Comparison of ENCODE assay signal across 19 cellular contexts in the genomic region with DNA sequence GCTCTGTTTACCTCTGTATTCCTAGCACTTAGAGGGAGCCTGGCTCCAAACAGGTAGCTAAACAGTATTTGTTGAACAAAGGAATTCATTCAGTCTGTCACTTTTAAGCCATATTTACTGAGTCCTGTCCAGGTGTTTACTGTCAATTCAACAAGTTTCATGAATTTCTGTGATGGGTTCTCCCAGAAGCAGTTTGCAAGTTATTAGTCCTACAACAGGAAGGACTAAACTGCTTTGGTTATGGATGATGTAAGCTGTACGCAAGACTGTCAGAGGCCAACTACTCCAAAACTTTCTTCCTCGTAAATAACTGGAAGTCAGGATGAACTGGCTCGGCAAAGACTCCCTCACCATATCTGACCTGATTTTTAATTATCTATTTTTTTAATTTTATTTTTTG. TPM values are rescaled to one million over a fixed set of nuclear protein-coding genes. Genes with fewer than 3 reads are reported as not detected.
A peak's percentile ranks its signal among the peaks of the same experiment; 100 is the strongest.
DNase-seq lines count a peak whose midpoint lies in the region; ATAC-seq and TF ChIP-seq lines count a peak whose summit lies in the region.
"Had no signal": no experiment of that assay in that cellular context is flagged by ENCODE, and none has a peak within 500 bp of the region (broad histone marks: within the 10 kb centered on the region; RNA-seq: fewer than 3 reads in every experiment).

No MANE protein-coding gene starts in this region.

- H3K9me3 Mint-ChIP-seq in activated naive CD8-positive, alpha-beta T cell treated with anti-CD3 and anti-CD28 coated beads, Interleukin-2, amount 10 ng/mL, durations not matched to agents 7 days and 5 days = no peaks in the 10 kb centered on the region
- H3K9me3 Mint-ChIP-seq in activated naive CD8-positive, alpha-beta T cell treated with anti-CD3 and anti-CD28 coated beads, Interleukin-2, amount 50 U/mL, for 24 hours = no peaks in the 10 kb centered on the region
- H3K9me3 Mint-ChIP-seq in activated T-helper 17 cell treated with anti-CD3 and anti-CD28 coated beads, Interleukin-2, amount 50 U/mL, for 72 hours = no peaks in the 10 kb centered on the region
- H3K9me3 Mint-ChIP-seq in progenitor cell of endocrine pancreas (ENCODE audit: low read depth) = no peaks in the 10 kb centered on the region
- H3K9me3 Mint-ChIP-seq: endodermal cell had no signal

- peaks cover 11% of the 10 kb centered on the region for H3K36me3 Mint-ChIP-seq in activated naive CD8-positive, alpha-beta T cell treated with anti-CD3 and anti-CD28 coated beads, Interleukin-2, amount 10 ng/mL, durations not matched to agents 7 days and 5 days
- peaks cover 2% of the 10 kb centered on the region for H3K36me3 Mint-ChIP-seq in activated naive CD8-positive, alpha-beta T cell treated with anti-CD3 and anti-CD28 coated beads, Interleukin-2, amount 50 U/mL, for 24 hours (ENCODE audit: low read depth)
- H3K36me3 Mint-ChIP-seq in activated T-helper 17 cell treated with anti-CD3 and anti-CD28 coated beads, Interleukin-2, amount 50 U/mL, for 72 hours (ENCODE audit: low read depth) = peaks cover 6% of the 10 kb centered on the region
- H3K36me3 Mint-ChIP-seq in progenitor cell of endocrine pancreas (ENCODE audit: insufficient read depth) = no peaks in the 10 kb centered on the region

- no peak overlapping the region for H3K4me3 Mint-ChIP-seq in activated naive CD8-positive, alpha-beta T cell treated with anti-CD3 and anti-CD28 coated beads, Interleukin-2, amount 10 ng/mL, durations not matched to agents 7 days and 5 days
- no peak overlapping the region for H3K4me3 Mint-ChIP-seq in activated naive CD8-positive, alpha-beta T cell treated with anti-CD3 and anti-CD28 coated beads, Interleukin-2, amount 50 U/mL, for 24 hours
- no peak overlapping the region for H3K4me3 Mint-ChIP-seq in activated T-helper 17 cell treated with anti-CD3 and anti-CD28 coated beads, Interleukin-2, amount 50 U/mL, for 72 hours
- H3K4me3 Mint-ChIP-seq in progenitor cell of endocrine pancreas (ENCODE audit: low read depth) = no peak overlapping the region
- H3K4me3 Mint-ChIP-seq: CD14-positive monocyte, endodermal cell had no signal

- intact Hi-C loops in mucosa of descending colon (cut with DNase I, micrococcal nuclease) = no loop called here

- H3K4me1 Mint-ChIP-seq in activated naive CD8-positive, alpha-beta T cell treated with anti-CD3 and anti-CD28 coated beads, Interleukin-2, amount 10 ng/mL, durations not matched to agents 7 days and 5 days = peaks cover 35% of the 10 kb centered on the region
- peaks cover 27% of the 10 kb centered on the region for H3K4me1 Mint-ChIP-seq in activated naive CD8-positive, alpha-beta T cell treated with anti-CD3 and anti-CD28 coated beads, Interleukin-2, amount 50 U/mL, for 24 hours
- H3K4me1 Mint-ChIP-seq in activated T-helper 17 cell treated with anti-CD3 and anti-CD28 coated beads, Interleukin-2, amount 50 U/mL, for 72 hours = peaks cover 35% of the 10 kb centered on the region
- peaks cover 4% of the 10 kb centered on the region for H3K4me1 Mint-ChIP-seq in progenitor cell of endocrine pancreas (ENCODE audit: low read depth)

- ATAC-seq in activated naive CD8-positive, alpha-beta T cell treated with anti-CD3 and anti-CD28 coated beads, Interleukin-2, amount 10 ng/mL, durations not matched to agents 7 days and 5 days (ENCODE audit: low read depth) = no peak
- ATAC-seq in activated naive CD8-positive, alpha-beta T cell treated with anti-CD3 and anti-CD28 coated beads, Interleukin-2, amount 50 U/mL, for 24 hours = no peak
- no peak for ATAC-seq in activated T-helper 17 cell treated with anti-CD3 and anti-CD28 coated beads, Interleukin-2, amount 50 U/mL, for 72 hours (replicated peaks)
- ATAC-seq in HG02938 (IDR thresholded peaks at IDR 0.05; ENCODE audit: unreplicated experiment) = no peak
- ATAC-seq in mucosa of descending colon = no peak
- ATAC-seq in HG02571 (IDR thresholded peaks at IDR 0.05; ENCODE audit: unreplicated experiment) = no peak

- no peak for DNase-seq in activated naive CD8-positive, alpha-beta T cell treated with anti-CD3 and anti-CD28 coated beads, Interleukin-2, amount 10 ng/mL, durations not matched to agents 7 days and 5 days
- no peak for DNase-seq in activated naive CD8-positive, alpha-beta T cell treated with anti-CD3 and anti-CD28 coated beads, Interleukin-2, amount 50 U/mL, for 24 hours
- DNase-seq in LNCaP clone FGC (ENCODE audit: low read depth) (peak; percentile 62), progenitor cell of endocrine pancreas (ENCODE audit: low spot score, unreplicated experiment) (no peak), mucosa of descending colon (no peak)
- DNase-seq: activated naive CD4-positive, alpha-beta T cell treated with anti-CD3 and anti-CD28 coated beads, Interleukin-2, amount 50 U/mL, for 16 hours; aorta; cortex of kidney; endodermal cell; esophagus squamous epithelium; kidney; MG63; NCI-H1436 treated with DMSO at 0.1 percent for 48 hours; NCI-H510A treated with DMSO at 0.1 percent for 48 hours; substantia nigra had no signal

- POLR2A ChIA-PET in activated naive CD8-positive, alpha-beta T cell treated with anti-CD3 and anti-CD28 coated beads, Interleukin-2, amount 10 ng/mL, durations not matched to agents 7 days and 5 days (lab: Charles Lee) = no interaction called here

- peak overlapping the region; percentile 2 for H3K27ac Mint-ChIP-seq in activated naive CD8-positive, alpha-beta T cell treated with anti-CD3 and anti-CD28 coated beads, Interleukin-2, amount 10 ng/mL, durations not matched to agents 7 days and 5 days
- no peak overlapping the region for H3K27ac Mint-ChIP-seq in activated naive CD8-positive, alpha-beta T cell treated with anti-CD3 and anti-CD28 coated beads, Interleukin-2, amount 50 U/mL, for 24 hours
- peak overlapping the region; percentile 62 for H3K27ac Mint-ChIP-seq in activated T-helper 17 cell treated with anti-CD3 and anti-CD28 coated beads, Interleukin-2, amount 50 U/mL, for 72 hours
- H3K27ac Mint-ChIP-seq in progenitor cell of endocrine pancreas = peak overlapping the region; percentile 11
- H3K27ac Mint-ChIP-seq: endodermal cell had no signal

- H3K4me3 ChIP-seq in LNCaP clone FGC (ENCODE audit: low read depth, low read length) = no peak overlapping the region
- no peak overlapping the region for H3K4me3 ChIP-seq in mucosa of descending colon
- H3K4me3 ChIP-seq: esophagus squamous epithelium, MG63 had no signal

- peaks cover 8% of the 10 kb centered on the region for H3K4me1 ChIP-seq in mucosa of descending colon (ENCODE audit: low read depth)

- no peak for TF ChIP-seq CTCF in LNCaP clone FGC (IDR thresholded peaks at IDR 0.05; ENCODE audit: control insufficient read depth, extremely low read depth, insufficient read depth)
- TF ChIP-seq CTCF in progenitor cell of endocrine pancreas (IDR thresholded peaks at IDR 0.05; ENCODE audit: unreplicated experiment) = no peak
- TF ChIP-seq CTCF in mucosa of descending colon (IDR thresholded peaks at IDR 0.05) = no peak

- H3K9me3 ChIP-seq in mucosa of descending colon = no peaks in the 10 kb centered on the region
- H3K9me3 ChIP-seq: esophagus squamous epithelium, MG63 had no signal

- no peaks in the 10 kb centered on the region for H3K36me3 ChIP-seq in mucosa of descending colon (ENCODE audit: low read depth)
- H3K36me3 ChIP-seq: esophagus squamous epithelium, MG63 had no signal

- no peaks in the 10 kb centered on the region for H3K27me3 Mint-ChIP-seq in activated naive CD8-positive, alpha-beta T cell treated with anti-CD3 and anti-CD28 coated beads, Interleukin-2, amount 10 ng/mL, durations not matched to agents 7 days and 5 days
- H3K27me3 Mint-ChIP-seq in activated naive CD8-positive, alpha-beta T cell treated with anti-CD3 and anti-CD28 coated beads, Interleukin-2, amount 50 U/mL, for 24 hours = no peaks in the 10 kb centered on the region
- H3K27me3 Mint-ChIP-seq in activated T-helper 17 cell treated with anti-CD3 and anti-CD28 coated beads, Interleukin-2, amount 50 U/mL, for 72 hours = no peaks in the 10 kb centered on the region
- no peaks in the 10 kb centered on the region for H3K27me3 Mint-ChIP-seq in progenitor cell of endocrine pancreas

RNA-seq across cellular contexts. Expression of a gene that starts 25.1 kb away (rescaled TPM):
- 10 to 100 TPM; 38.5 to 39.1 TPM for total RNA-seq in activated naive CD8-positive, alpha-beta T cell treated with anti-CD3 and anti-CD28 coated beads, Interleukin-2, amount 10 ng/mL, durations not matched to agents 7 days and 5 days
- total RNA-seq in activated T-helper 17 cell treated with anti-CD3 and anti-CD28 coated beads, Interleukin-2, amount 50 U/mL, for 72 hours = 10 to 100 TPM; 13.6 to 39.0 TPM
- total RNA-seq in progenitor cell of endocrine pancreas = 17.4 and 18.4 TPM in 2 replicates
- 10 to 100 TPM in 2 of 3 donors, 1 to 10 TPM in 1; 9.3 to 14.8 (median 11.1) TPM for total RNA-seq in mucosa of descending colon

RNA-seq across cellular contexts. Expression of a gene that starts 37.4 kb away (rescaled TPM):
- total RNA-seq in activated naive CD8-positive, alpha-beta T cell treated with anti-CD3 and anti-CD28 coated beads, Interleukin-2, amount 10 ng/mL, durations not matched to agents 7 days and 5 days = 1 to 10 TPM; 1.3 to 1.9 TPM
- total RNA-seq in activated T-helper 17 cell treated with anti-CD3 and anti-CD28 coated beads, Interleukin-2, amount 50 U/mL, for 72 hours = 1 to 10 TPM in 1 of 2 donors, not detected in 1; 2.8 TPM
- total RNA-seq in progenitor cell of endocrine pancreas = not detected in 2 replicates
- total RNA-seq in mucosa of descending colon = 1 to 10 TPM; 1.9 to 5.3 (median 4.0) TPM

RNA-seq across cellular contexts. Expression of a gene that starts 41.8 kb away (rescaled TPM):
- 10 to 100 TPM; 29.2 to 30.7 TPM for total RNA-seq in activated naive CD8-positive, alpha-beta T cell treated with anti-CD3 and anti-CD28 coated beads, Interleukin-2, amount 10 ng/mL, durations not matched to agents 7 days and 5 days
- total RNA-seq in activated T-helper 17 cell treated with anti-CD3 and anti-CD28 coated beads, Interleukin-2, amount 50 U/mL, for 72 hours = 10 to 100 TPM in 1 of 2 donors, 1 to 10 TPM in 1; 5.5 to 12.8 TPM
- total RNA-seq in progenitor cell of endocrine pancreas (2.9 and 9.7 TPM in 2 replicates), mucosa of descending colon (1 to 10 TPM; 1.9 to 6.0 (median 4.3) TPM)
